9 cellular contexts compared by ENCODE assay signal in the genomic region with DNA sequence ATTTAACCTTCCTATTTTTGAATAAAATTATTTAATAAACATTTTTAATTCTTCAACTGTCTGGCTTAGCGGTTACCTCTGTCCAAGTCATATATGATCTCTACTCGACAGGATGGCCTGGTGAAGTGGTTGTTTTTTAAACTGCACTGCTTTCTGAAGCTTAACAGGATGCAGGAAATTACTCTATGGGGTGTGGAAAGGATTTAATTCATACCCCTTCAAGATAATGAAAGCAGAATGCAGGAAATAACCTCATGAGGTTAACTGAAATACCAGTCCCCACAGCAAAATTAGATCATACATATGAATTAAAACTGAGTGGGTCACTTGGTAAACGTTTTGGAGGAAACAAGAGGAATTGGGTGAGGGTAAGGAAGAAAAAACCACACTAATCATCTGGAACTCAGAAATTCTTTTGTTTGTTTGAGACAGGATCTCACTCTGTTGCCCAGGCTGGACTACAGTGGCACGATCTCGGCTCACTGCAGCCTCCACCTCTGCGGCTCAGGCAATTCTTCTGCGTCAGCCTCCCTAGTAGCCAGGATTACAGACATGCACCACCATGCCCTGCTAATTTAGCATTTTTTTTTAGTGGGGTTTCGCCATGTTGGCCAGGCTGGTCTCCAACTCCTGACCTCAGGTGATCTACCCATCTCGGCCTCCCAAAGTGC. TPM values are rescaled to one million over a fixed set of nuclear protein-coding genes. Genes with fewer than 3 reads are reported as not detected.
DNase-seq lines count a peak whose midpoint lies in the region; ATAC-seq and TF ChIP-seq lines count a peak whose summit lies in the region.
"Had no signal": no experiment of that assay in that cellular context is flagged by ENCODE, and none has a peak within 500 bp of the region (broad histone marks: within the 10 kb centered on the region; RNA-seq: fewer than 3 reads in every experiment).

No MANE protein-coding gene starts in this region.

- H3K27me3 ChIP-seq in uterus (no peaks in the 10 kb centered on the region), H9 (ENCODE audit: insufficient read depth, low read length) (no peaks in the 10 kb centered on the region)

- H3K36me3 ChIP-seq in uterus, result no peaks in the 10 kb centered on the region

- no peak overlapping the region for H2BK5ac ChIP-seq in H9 (ENCODE audit: insufficient read length, low read length)

- H2BK15ac ChIP-seq in H9 (ENCODE audit: low read depth, low read length), result no peak overlapping the region

- no peaks in the 10 kb centered on the region for H3K79me1 ChIP-seq in H9 (ENCODE audit: insufficient read depth, low read depth, low read length, poor library complexity, severe bottlenecking)

- no peak overlapping the region for H2BK12ac ChIP-seq in H9 (ENCODE audit: insufficient read length, low read depth, low read length)

- H3K4me1 Mint-ChIP-seq in activated naive CD4-positive, alpha-beta T cell treated with anti-CD3 and anti-CD28 coated beads, Interleukin-2, amount 10 ng/mL, durations not matched to agents 7 days and 5 days, result peaks cover 32% of the 10 kb centered on the region
- no peaks in the 10 kb centered on the region for H3K4me1 Mint-ChIP-seq in H9
- H3K4me1 Mint-ChIP-seq: endodermal cell had no signal

- H3K79me2 ChIP-seq in H9 (ENCODE audit: insufficient read depth, low read length), result no peaks in the 10 kb centered on the region

- CTCF ChIA-PET in activated naive CD4-positive, alpha-beta T cell treated with anti-CD3 and anti-CD28 coated beads, Interleukin-2, amount 10 ng/mL, durations not matched to agents 7 days and 5 days (lab: Charles Lee), result interaction anchor here (1.0 to 1.4 kb wide), 2 partner anchors 19 to 21 kb away, joined by 3 to 4 read pairs; no protein-coding TSS in a partner anchor

- no peak overlapping the region for H2AFZ ChIP-seq in H9 (ENCODE audit: low read length)

- H4K20me1 ChIP-seq in H9 (ENCODE audit: control insufficient read depth, insufficient read depth, insufficient read length), result no peaks in the 10 kb centered on the region

- H4K5ac ChIP-seq in H9 (ENCODE audit: insufficient read length, low read depth, low read length), result no peak overlapping the region

- ATAC-seq in GM18858 (IDR thresholded peaks at IDR 0.05; ENCODE audit: unreplicated experiment), result no peak

- intact Hi-C loops in uterus (cut with DNase I; ENCODE audit: low total_unique reads), result no loop called here

- no peak overlapping the region for H3K56ac ChIP-seq in H9 (ENCODE audit: insufficient read length, low read depth, low read length)

- no peak overlapping the region for H3K14ac ChIP-seq in H9 (ENCODE audit: insufficient read depth, low read length)

- H2AK5ac ChIP-seq in H9 (ENCODE audit: insufficient read length, low read length), result no peak overlapping the region

- peak overlapping the region; percentile 88 for H3K27ac Mint-ChIP-seq in activated naive CD4-positive, alpha-beta T cell treated with anti-CD3 and anti-CD28 coated beads, Interleukin-2, amount 10 ng/mL, durations not matched to agents 7 days and 5 days
- H3K27ac Mint-ChIP-seq in H9, result 0 out of 7 replicates have a peak overlapping the region, but pooled peaks of 1 of the 3 experiments have one; percentile 13
- H3K27ac Mint-ChIP-seq: endodermal cell had no signal

- no peak overlapping the region for H3T11ph ChIP-seq in H9 (ENCODE audit: low read length)

- H3K9ac ChIP-seq in H9 (ENCODE audit: extremely low read depth, insufficient read length, low read length), result no peak overlapping the region

- H3K9me3 ChIP-seq in uterus (peaks cover 0 to 6% of the 10 kb centered on the region in 2 donors), H9 (ENCODE audit: control insufficient read depth, low read depth, low read length) (no peaks in the 10 kb centered on the region)

- DNase-seq in activated naive CD4-positive, alpha-beta T cell treated with anti-CD3 and anti-CD28 coated beads, Interleukin-2, amount 10 ng/mL, durations not matched to agents 7 days and 5 days, result no peak
- DNase-seq in activated naive CD4-positive, alpha-beta T cell (lab: John Stamatoyannopoulos, UW), result no peak
- peak; percentile 14 for DNase-seq in amniotic epithelial cell (ENCODE audit: low read depth)
- DNase-seq in kidney glomerular epithelial cell (lab: John Stamatoyannopoulos, UW), result peak; percentile 39
- no peak for DNase-seq in uterus
- DNase-seq in H9, result no peak
- DNase-seq in stimulated activated CD8-positive, alpha-beta memory T cell treated with anti-CD3 and anti-CD28 coated beads, Interleukin-4, amount 100 ng/mL, for 48 hours, result no peak
- DNase-seq: endodermal cell had no signal

- H3K4ac ChIP-seq in H9 (ENCODE audit: low read depth, low read length), result no peak overlapping the region

- H3K23me2 ChIP-seq in H9 (ENCODE audit: insufficient read length, low read depth, low read length, poor library complexity, severe bottlenecking), result no peaks in the 10 kb centered on the region

- H4K91ac ChIP-seq in H9 (ENCODE audit: insufficient read length, low read depth, low read length), result no peak overlapping the region

- H3K4me2 ChIP-seq in H9 (ENCODE audit: insufficient read depth, insufficient read length, low read length), result no peak overlapping the region

- no peak overlapping the region for H3K18ac ChIP-seq in H9 (ENCODE audit: insufficient read length, low read depth, low read length)

- no peaks in the 10 kb centered on the region for H3K4me1 ChIP-seq in uterus
- no peaks in the 10 kb centered on the region for H3K4me1 ChIP-seq in H9 (ENCODE audit: insufficient read depth, low read length)

- no peaks in the 10 kb centered on the region for H3K27me3 Mint-ChIP-seq in activated naive CD4-positive, alpha-beta T cell treated with anti-CD3 and anti-CD28 coated beads, Interleukin-2, amount 10 ng/mL, durations not matched to agents 7 days and 5 days
- no peaks in the 10 kb centered on the region; the same call in 1 of the 2 replicates for H3K27me3 Mint-ChIP-seq in H9 (ENCODE audit: low read depth)

- TF ChIP-seq CTCF in uterus (IDR thresholded peaks at IDR 0.05) (no peak), H9 (conservative IDR thresholded peaks at IDR 0.05) (no peak)

- H4K8ac ChIP-seq in H9 (replicated peaks; ENCODE audit: insufficient read length, low read depth, low read length), result no peak overlapping the region

- no peak overlapping the region for H3K4me3 ChIP-seq in uterus

- peaks cover 29% of the 10 kb centered on the region for H3K9me3 Mint-ChIP-seq in activated naive CD4-positive, alpha-beta T cell treated with anti-CD3 and anti-CD28 coated beads, Interleukin-2, amount 10 ng/mL, durations not matched to agents 7 days and 5 days
- H3K9me3 Mint-ChIP-seq in H9, result peaks cover 17 to 21% of the 10 kb centered on the region in 2 experiments

- H3K23ac ChIP-seq in H9 (ENCODE audit: insufficient read length, low read depth, low read length), result no peak overlapping the region

- WGBS in H9 (ENCODE audit: extremely low coverage, insufficient read length, low lambda C conversion rate), result no CpG with 5 or more reads among the region's 9 CpGs

- H2BK120ac ChIP-seq in H9 (ENCODE audit: low read depth, low read length, poor library complexity, severe bottlenecking), result no peak overlapping the region

- TF ChIP-seq POLR2A in uterus (IDR thresholded peaks at IDR 0.05), result no peak

- H3K27ac ChIP-seq in uterus (peak overlapping the region; percentile 46 to 70), H9 (ENCODE audit: insufficient read length, low read depth, low read length) (no peak overlapping the region)

- H3K36me3 Mint-ChIP-seq in activated naive CD4-positive, alpha-beta T cell treated with anti-CD3 and anti-CD28 coated beads, Interleukin-2, amount 10 ng/mL, durations not matched to agents 7 days and 5 days, result peaks cover 73% of the 10 kb centered on the region
- H3K36me3 Mint-ChIP-seq in H9 (ENCODE audit: insufficient read depth in 1 of 3, low read depth in 3 of 3), result peaks cover 31 to 52% (median 48%) of the 10 kb centered on the region in 3 experiments

- no peak overlapping the region for H2BK20ac ChIP-seq in H9 (ENCODE audit: low read depth, low read length, poor library complexity, severe bottlenecking)

- no peak overlapping the region for H3K4me3 Mint-ChIP-seq in activated naive CD4-positive, alpha-beta T cell treated with anti-CD3 and anti-CD28 coated beads, Interleukin-2, amount 10 ng/mL, durations not matched to agents 7 days and 5 days
- H3K4me3 Mint-ChIP-seq in H9, result no peak overlapping the region
- H3K4me3 Mint-ChIP-seq: endodermal cell had no signal

RNA-seq across cellular contexts. Expression of gene LYSMD4, which starts 50.1 kb away (rescaled TPM):
- total RNA-seq in uterus (10 to 100 TPM in 2 of 4 donors, 1 to 10 TPM in 2; 6.5 to 26.8 (median 13.3) TPM), H9 (2021) (9.3 and 10.0 TPM in 2 replicates)

Comparison
In these comparisons a context has a peak if more than half of its experiments do, and no peak if none do; other contexts are left out.
1. DNase-seq: peak in amniotic epithelial cell (single experiment) and kidney glomerular epithelial cell (single experiment); none in activated naive CD4-positive, alpha-beta T cell treated with anti-CD3 and anti-CD28 coated beads, Interleukin-2, amount 10 ng/mL, durations not matched to agents 7 days and 5 days (single experiment), activated naive CD4-positive, alpha-beta T cell (0 of 4), uterus (0 of 2), H9 (single experiment) and stimulated activated CD8-positive, alpha-beta memory T cell treated with anti-CD3 and anti-CD28 coated beads, Interleukin-4, amount 100 ng/mL, for 48 hours (single experiment).